Comparison of ENCODE assay signal across 1 cellular context in the genomic region with DNA sequence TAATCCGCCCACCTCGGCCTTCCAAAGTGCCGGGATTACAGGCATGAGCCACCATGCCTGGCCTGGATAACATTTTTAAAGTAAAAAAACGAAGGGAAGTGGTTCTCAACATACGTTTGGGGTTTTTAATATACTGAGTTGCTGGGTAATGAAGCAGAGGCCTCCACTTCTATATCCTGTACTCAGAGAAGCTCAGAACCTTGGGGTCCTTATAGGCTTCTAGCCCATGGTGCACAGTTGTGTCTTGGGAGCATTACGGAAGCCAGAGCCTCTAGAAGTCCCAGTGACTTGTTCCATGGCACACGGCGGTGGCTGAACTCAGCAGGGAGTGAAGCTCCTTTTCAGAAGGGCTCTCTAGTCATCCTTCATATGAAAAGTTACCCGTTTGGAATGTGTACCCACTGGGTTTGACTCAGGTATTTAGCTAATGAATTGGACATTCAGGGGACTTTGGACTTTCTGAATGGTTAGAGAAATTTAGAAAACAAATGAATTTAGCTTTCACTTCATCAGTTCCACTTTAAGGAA.
TF ChIP-seq lines count a peak whose summit lies in the region.

No MANE protein-coding gene starts in this region.

TF ChIP-seq in HEK293, 187 proteins besides CTCF, POLR2A, EP300 and RAD21:
- TF ChIP-seq PRDM1 (tag by site-specific recombination; IDR thresholded peaks at IDR 0.05) (peak; percentile 32; the same call in 1 of the 2 replicates), ZFP41 (tag by site-specific recombination; IDR thresholded peaks at IDR 0.05; ENCODE audit: borderline replicate concordance) (no peak)
